Comparison of ENCODE assay signal across 19 cellular contexts in genomic region chrX:149506349-149506748, GRCh38. TPM values are rescaled to one million over a fixed set of nuclear protein-coding genes. Genes with fewer than 3 reads are reported as not detected.
DNase-seq lines count a peak whose midpoint lies in the region; ATAC-seq and TF ChIP-seq lines count a peak whose summit lies in the region.
"Had no signal": no experiment of that assay in that cellular context is flagged by ENCODE, and none has a peak within 500 bp of the region (broad histone marks: within the 10 kb centered on the region; RNA-seq: fewer than 3 reads in every experiment).

No MANE protein-coding gene starts in this region.

- no peaks in the 10 kb centered on the region for H3K27me3 ChIP-seq in CD4-positive, alpha-beta T cell (ENCODE audit: control insufficient read depth, insufficient read depth, low read length)
- H3K27me3 ChIP-seq: SJSA1 had no signal

- no peak for DNase-seq in CD4-positive, alpha-beta T cell
- DNase-seq in HT1080 (ENCODE audit: low read depth) (peak; percentile 54), kidney tubule cell (ENCODE audit: low spot score) (peak; percentile 64), NCI-H345 treated with DMSO at 0.1 percent for 48 hours (lab: John Stamatoyannopoulos, UW; ENCODE audit: unreplicated experiment) (no peak), SW480 (ENCODE audit: low spot score) (no peak)
- DNase-seq in central memory CD8-positive, alpha-beta T cell (ENCODE audit: low spot score in 2 of 2) = no peak
- no peak for DNase-seq in activated effector memory CD4-positive, alpha-beta T cell treated with Interleukin-2 at 50 U/mL for 16 hours
- DNase-seq: COR-L47, DMS153, EL, Kasumi-1, NCI-H1417 treated with DMSO at 0.1 percent for 48 hours, NCI-H2029, NCI-H2171 treated with DMSO at 0.1 percent for 48 hours, NCI-H510A treated with DMSO at 0.1 percent for 48 hours, RPMI8226 had no signal

- H3K36me3 Mint-ChIP-seq in CD4-positive, alpha-beta T cell (ENCODE audit: low read depth) = peaks cover 5% of the 10 kb centered on the region
- H3K36me3 Mint-ChIP-seq in central memory CD8-positive, alpha-beta T cell (ENCODE audit: insufficient read depth) = peaks cover 39% of the 10 kb centered on the region

- no peaks in the 10 kb centered on the region for H3K9me3 ChIP-seq in CD4-positive, alpha-beta T cell (ENCODE audit: control insufficient read depth, low read length)
- H3K9me3 ChIP-seq: SJSA1 had no signal

- peaks cover 24% of the 10 kb centered on the region for H3K4me1 Mint-ChIP-seq in CD4-positive, alpha-beta T cell (ENCODE audit: low read depth)
- H3K4me1 Mint-ChIP-seq in central memory CD8-positive, alpha-beta T cell = peaks cover 24% of the 10 kb centered on the region

- ATAC-seq in CD4-positive, alpha-beta T cell (ENCODE audit: poor library complexity) = no peak
- ATAC-seq in central memory CD8-positive, alpha-beta T cell (replicated peaks; ENCODE audit: extremely low read depth, poor library complexity, severe bottlenecking) = no peak
- ATAC-seq in GM18868 (IDR thresholded peaks at IDR 0.05; ENCODE audit: unreplicated experiment) = no peak

- POLR2A ChIA-PET in CD4-positive, alpha-beta T cell (lab: Charles Lee) = interaction anchor here (1.7 to 5.6 kb wide), 3 partner anchors 21 to 433 kb away, joined by 5 to 58 read pairs (median 18); partner anchors contain the start of genes EOLA1 and EOLA2

- H3K9me3 Mint-ChIP-seq in CD4-positive, alpha-beta T cell = no peaks in the 10 kb centered on the region
- H3K9me3 Mint-ChIP-seq in central memory CD8-positive, alpha-beta T cell = no peaks in the 10 kb centered on the region

- H3K27ac ChIP-seq in CD4-positive, alpha-beta T cell (ENCODE audit: low read depth, low read length) = no peak overlapping the region
- H3K27ac ChIP-seq: SJSA1 had no signal

- H3K27ac Mint-ChIP-seq in CD4-positive, alpha-beta T cell = peak overlapping the region; percentile 95
- peak overlapping the region; percentile 100 for H3K27ac Mint-ChIP-seq in central memory CD8-positive, alpha-beta T cell (ENCODE audit: low read depth)

- peak overlapping the region; percentile 7 for H3K4me3 Mint-ChIP-seq in CD4-positive, alpha-beta T cell
- no peak overlapping the region for H3K4me3 Mint-ChIP-seq in central memory CD8-positive, alpha-beta T cell

- CTCF ChIA-PET in CD4-positive, alpha-beta T cell (lab: Charles Lee) = no interaction called here

- peaks cover 4% of the 10 kb centered on the region for H3K27me3 Mint-ChIP-seq in CD4-positive, alpha-beta T cell
- H3K27me3 Mint-ChIP-seq in central memory CD8-positive, alpha-beta T cell = no peaks in the 10 kb centered on the region

- no peak for TF ChIP-seq CTCF in CD4-positive, alpha-beta T cell (IDR thresholded peaks at IDR 0.05)

- intact Hi-C loops in CD4-positive, alpha-beta T cell (cut with DNase I, micrococcal nuclease) = loop anchor here in 1 of 2 experiments (2.0 to 10.0 kb wide), 3 partner anchors 16 to 1592 kb away; partner anchors contain the start of genes FMR1 and MTMR1

RNA-seq across cellular contexts. Expression of gene IDS, which starts 1.2 kb away (rescaled TPM):
- total RNA-seq in CD4-positive, alpha-beta T cell = 100 to 1,000 TPM; 256 to 260 TPM
- total RNA-seq in HT1080 (2014; rRNA removed; shearing (Covaris generic)) = 53.5 and 88.4 TPM in 2 replicates
- 90.5 and 108 TPM in 2 replicates for polyA plus RNA-seq in HT1080 (2015; cell fraction: cytosol; rRNA removed)
- polyA plus RNA-seq in HT1080 (2015; cell fraction: nucleus; rRNA removed) = 43.8 and 53.0 TPM in 2 replicates

RNA-seq across cellular contexts. Expression of gene EOLA1, which starts 34.5 kb away (rescaled TPM):
- total RNA-seq in CD4-positive, alpha-beta T cell = 10 to 100 TPM; 63.1 to 68.5 TPM
- 11.2 and 12.4 TPM in 2 replicates for total RNA-seq in HT1080 (2014; rRNA removed; shearing (Covaris generic))
- 8.2 and 13.2 TPM in 2 replicates for polyA plus RNA-seq in HT1080 (2015; cell fraction: cytosol; rRNA removed)
- polyA plus RNA-seq in HT1080 (2015; cell fraction: nucleus; rRNA removed) = 7.0 and 9.3 TPM in 2 replicates

RNA-seq across cellular contexts. Expression of gene HSFX3, which starts 43.4 kb away (rescaled TPM):
- total RNA-seq in CD4-positive, alpha-beta T cell = not detected
- not detected in 2 replicates for total RNA-seq in HT1080 (2014; rRNA removed; shearing (Covaris generic))
- polyA plus RNA-seq in HT1080 (2015; cell fraction: cytosol; rRNA removed) = not detected in 2 replicates
- polyA plus RNA-seq in HT1080 (2015; cell fraction: nucleus; rRNA removed) = not detected in 2 replicates
- total RNA-seq: SJSA1 had no signal
- polyA plus RNA-seq: BJ had no signal

Comparison
In these comparisons a context has a peak if more than half of its experiments do, and no peak if none do; other contexts are left out.
1. DNase-seq: peak in HT1080 (single experiment) and kidney tubule cell (single experiment); none in CD4-positive, alpha-beta T cell (0 of 10), central memory CD8-positive, alpha-beta T cell (0 of 2), NCI-H345 treated with DMSO at 0.1 percent for 48 hours (single experiment), SW480 (single experiment) and activated effector memory CD4-positive, alpha-beta T cell treated with Interleukin-2 at 50 U/mL for 16 hours (single experiment).